1 cellular context compared by ENCODE assay signal in the genomic region with DNA sequence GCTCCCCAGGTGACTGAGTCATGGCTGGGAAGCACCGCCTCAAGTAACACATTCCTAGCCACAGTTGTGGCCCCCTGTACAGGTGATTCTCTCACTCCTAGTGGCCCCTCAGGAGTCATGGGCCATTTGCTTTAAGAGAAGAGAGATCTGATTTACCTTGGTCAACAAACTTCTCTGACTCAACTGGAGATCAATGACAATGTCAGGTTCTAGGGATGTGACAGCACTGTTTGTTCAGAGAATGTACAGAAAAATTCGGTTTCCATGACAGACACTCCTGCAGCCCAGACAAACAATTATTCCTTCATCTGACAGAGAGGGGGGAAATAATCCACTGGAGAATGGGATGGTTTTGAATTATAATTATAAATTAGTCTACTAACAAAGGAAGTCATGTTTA.
TF ChIP-seq lines count a peak whose summit lies in the region.

No MANE protein-coding gene starts in this region.

TF ChIP-seq in HepG2, 621 proteins besides CTCF, POLR2A, EP300 and RAD21 (continues in another document):
- TF ChIP-seq, protein P1, sequence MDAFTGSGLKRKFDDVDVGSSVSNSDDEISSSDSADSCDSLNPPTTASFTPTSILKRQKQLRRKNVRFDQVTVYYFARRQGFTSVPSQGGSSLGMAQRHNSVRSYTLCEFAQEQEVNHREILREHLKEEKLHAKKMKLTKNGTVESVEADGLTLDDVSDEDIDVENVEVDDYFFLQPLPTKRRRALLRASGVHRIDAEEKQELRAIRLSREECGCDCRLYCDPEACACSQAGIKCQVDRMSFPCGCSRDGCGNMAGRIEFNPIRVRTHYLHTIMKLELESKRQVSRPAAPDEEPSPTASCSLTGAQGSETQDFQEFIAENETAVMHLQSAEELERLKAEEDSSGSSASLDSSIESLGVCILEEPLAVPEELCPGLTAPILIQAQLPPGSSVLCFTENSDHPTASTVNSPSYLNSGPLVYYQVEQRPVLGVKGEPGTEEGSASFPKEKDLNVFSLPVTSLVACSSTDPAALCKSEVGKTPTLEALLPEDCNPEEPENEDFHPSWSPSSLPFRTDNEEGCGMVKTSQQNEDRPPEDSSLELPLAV (CRISPR knock-in tag; conservative IDR thresholded peaks at IDR 0.05; ENCODE audit: low read depth) = no peak
- TF ChIP-seq, protein P2, sequence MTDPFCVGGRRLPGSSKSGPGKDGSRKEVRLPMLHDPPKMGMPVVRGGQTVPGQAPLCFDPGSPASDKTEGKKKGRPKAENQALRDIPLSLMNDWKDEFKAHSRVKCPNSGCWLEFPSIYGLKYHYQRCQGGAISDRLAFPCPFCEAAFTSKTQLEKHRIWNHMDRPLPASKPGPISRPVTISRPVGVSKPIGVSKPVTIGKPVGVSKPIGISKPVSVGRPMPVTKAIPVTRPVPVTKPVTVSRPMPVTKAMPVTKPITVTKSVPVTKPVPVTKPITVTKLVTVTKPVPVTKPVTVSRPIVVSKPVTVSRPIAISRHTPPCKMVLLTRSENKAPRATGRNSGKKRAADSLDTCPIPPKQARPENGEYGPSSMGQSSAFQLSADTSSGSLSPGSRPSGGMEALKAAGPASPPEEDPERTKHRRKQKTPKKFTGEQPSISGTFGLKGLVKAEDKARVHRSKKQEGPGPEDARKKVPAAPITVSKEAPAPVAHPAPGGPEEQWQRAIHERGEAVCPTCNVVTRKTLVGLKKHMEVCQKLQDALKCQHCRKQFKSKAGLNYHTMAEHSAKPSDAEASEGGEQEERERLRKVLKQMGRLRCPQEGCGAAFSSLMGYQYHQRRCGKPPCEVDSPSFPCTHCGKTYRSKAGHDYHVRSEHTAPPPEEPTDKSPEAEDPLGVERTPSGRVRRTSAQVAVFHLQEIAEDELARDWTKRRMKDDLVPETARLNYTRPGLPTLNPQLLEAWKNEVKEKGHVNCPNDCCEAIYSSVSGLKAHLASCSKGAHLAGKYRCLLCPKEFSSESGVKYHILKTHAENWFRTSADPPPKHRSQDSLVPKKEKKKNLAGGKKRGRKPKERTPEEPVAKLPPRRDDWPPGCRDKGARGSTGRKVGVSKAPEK (CRISPR knock-in tag; IDR thresholded peaks at IDR 0.05; ENCODE audit: borderline replicate concordance) = no peak
- TF ChIP-seq JUN (CRISPR knock-in tag; IDR thresholded peaks at IDR 0.05) = 0 out of 2 replicates have a peak, but pooled peaks have one; percentile 41
- TF ChIP-seq JARID2 (CRISPR knock-in tag; IDR thresholded peaks at IDR 0.05; ENCODE audit: insufficient replicate concordance) = no peak
- no peak for TF ChIP-seq ZBTB38 (CRISPR knock-in tag; IDR thresholded peaks at IDR 0.05)
- no peak for TF ChIP-seq ZNF839 (CRISPR knock-in tag; IDR thresholded peaks at IDR 0.05; ENCODE audit: borderline replicate concordance)
- no peak for TF ChIP-seq YY1 (IDR thresholded peaks at IDR 0.05; ENCODE audit: insufficient read depth, insufficient replicate concordance, low read depth, low read length)
- TF ChIP-seq, protein P3, sequence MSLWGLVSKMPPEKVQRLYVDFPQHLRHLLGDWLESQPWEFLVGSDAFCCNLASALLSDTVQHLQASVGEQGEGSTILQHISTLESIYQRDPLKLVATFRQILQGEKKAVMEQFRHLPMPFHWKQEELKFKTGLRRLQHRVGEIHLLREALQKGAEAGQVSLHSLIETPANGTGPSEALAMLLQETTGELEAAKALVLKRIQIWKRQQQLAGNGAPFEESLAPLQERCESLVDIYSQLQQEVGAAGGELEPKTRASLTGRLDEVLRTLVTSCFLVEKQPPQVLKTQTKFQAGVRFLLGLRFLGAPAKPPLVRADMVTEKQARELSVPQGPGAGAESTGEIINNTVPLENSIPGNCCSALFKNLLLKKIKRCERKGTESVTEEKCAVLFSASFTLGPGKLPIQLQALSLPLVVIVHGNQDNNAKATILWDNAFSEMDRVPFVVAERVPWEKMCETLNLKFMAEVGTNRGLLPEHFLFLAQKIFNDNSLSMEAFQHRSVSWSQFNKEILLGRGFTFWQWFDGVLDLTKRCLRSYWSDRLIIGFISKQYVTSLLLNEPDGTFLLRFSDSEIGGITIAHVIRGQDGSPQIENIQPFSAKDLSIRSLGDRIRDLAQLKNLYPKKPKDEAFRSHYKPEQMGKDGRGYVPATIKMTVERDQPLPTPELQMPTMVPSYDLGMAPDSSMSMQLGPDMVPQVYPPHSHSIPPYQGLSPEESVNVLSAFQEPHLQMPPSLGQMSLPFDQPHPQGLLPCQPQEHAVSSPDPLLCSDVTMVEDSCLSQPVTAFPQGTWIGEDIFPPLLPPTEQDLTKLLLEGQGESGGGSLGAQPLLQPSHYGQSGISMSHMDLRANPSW (CRISPR knock-in tag; IDR thresholded peaks at IDR 0.05; ENCODE audit: borderline replicate concordance) = no peak
- no peak for TF ChIP-seq HNF4G (IDR thresholded peaks at IDR 0.05; ENCODE audit: borderline replicate concordance, low read depth, low read length)
- TF ChIP-seq HNF4G (CRISPR knock-in tag; IDR thresholded peaks at IDR 0.05; ENCODE audit: borderline replicate concordance, low read depth) = no peak
- TF ChIP-seq ZMAT3 (CRISPR knock-in tag; conservative IDR thresholded peaks at IDR 0.05) = no peak
- TF ChIP-seq WIZ (CRISPR knock-in tag; IDR thresholded peaks at IDR 0.05) = no peak
- no peak for TF ChIP-seq ZNF768 (CRISPR knock-in tag; IDR thresholded peaks at IDR 0.05)
- TF ChIP-seq ZNF12 (CRISPR knock-in tag; IDR thresholded peaks at IDR 0.05) = 0 out of 2 replicates have a peak, but pooled peaks have one; percentile 19
- no peak for TF ChIP-seq ZNF605 (CRISPR knock-in tag; IDR thresholded peaks at IDR 0.05)
- no peak for TF ChIP-seq EHMT2 (IDR thresholded peaks at IDR 0.05; ENCODE audit: borderline replicate concordance, low read depth, low read length)
- no peak for TF ChIP-seq CHD4 (IDR thresholded peaks at IDR 0.05; ENCODE audit: borderline replicate concordance, low read length)
- TF ChIP-seq, protein P4, sequence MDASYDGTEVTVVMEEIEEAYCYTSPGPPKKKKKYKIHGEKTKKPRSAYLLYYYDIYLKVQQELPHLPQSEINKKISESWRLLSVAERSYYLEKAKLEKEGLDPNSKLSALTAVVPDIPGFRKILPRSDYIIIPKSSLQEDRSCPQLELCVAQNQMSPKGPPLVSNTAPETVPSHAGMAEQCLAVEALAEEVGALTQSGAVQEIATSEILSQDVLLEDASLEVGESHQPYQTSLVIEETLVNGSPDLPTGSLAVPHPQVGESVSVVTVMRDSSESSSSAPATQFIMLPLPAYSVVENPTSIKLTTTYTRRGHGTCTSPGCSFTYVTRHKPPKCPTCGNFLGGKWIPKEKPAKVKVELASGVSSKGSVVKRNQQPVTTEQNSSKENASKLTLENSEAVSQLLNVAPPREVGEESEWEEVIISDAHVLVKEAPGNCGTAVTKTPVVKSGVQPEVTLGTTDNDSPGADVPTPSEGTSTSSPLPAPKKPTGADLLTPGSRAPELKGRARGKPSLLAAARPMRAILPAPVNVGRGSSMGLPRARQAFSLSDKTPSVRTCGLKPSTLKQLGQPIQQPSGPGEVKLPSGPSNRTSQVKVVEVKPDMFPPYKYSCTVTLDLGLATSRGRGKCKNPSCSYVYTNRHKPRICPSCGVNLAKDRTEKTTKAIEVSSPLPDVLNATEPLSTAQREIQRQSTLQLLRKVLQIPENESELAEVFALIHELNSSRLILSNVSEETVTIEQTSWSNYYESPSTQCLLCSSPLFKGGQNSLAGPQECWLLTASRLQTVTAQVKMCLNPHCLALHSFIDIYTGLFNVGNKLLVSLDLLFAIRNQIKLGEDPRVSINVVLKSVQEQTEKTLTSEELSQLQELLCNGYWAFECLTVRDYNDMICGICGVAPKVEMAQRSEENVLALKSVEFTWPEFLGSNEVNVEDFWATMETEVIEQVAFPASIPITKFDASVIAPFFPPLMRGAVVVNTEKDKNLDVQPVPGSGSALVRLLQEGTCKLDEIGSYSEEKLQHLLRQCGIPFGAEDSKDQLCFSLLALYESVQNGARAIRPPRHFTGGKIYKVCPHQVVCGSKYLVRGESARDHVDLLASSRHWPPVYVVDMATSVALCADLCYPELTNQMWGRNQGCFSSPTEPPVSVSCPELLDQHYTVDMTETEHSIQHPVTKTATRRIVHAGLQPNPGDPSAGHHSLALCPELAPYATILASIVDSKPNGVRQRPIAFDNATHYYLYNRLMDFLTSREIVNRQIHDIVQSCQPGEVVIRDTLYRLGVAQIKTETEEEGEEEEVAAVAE (CRISPR knock-in tag; IDR thresholded peaks at IDR 0.05; ENCODE audit: borderline replicate concordance) = peak; percentile 53; the same call in 1 of the 2 replicates
- no peak for TF ChIP-seq ZNF562 (CRISPR knock-in tag; IDR thresholded peaks at IDR 0.05; ENCODE audit: borderline replicate concordance)
- no peak for TF ChIP-seq ZNF556 (CRISPR knock-in tag; IDR thresholded peaks at IDR 0.05; ENCODE audit: borderline replicate concordance)
- TF ChIP-seq, protein P5, sequence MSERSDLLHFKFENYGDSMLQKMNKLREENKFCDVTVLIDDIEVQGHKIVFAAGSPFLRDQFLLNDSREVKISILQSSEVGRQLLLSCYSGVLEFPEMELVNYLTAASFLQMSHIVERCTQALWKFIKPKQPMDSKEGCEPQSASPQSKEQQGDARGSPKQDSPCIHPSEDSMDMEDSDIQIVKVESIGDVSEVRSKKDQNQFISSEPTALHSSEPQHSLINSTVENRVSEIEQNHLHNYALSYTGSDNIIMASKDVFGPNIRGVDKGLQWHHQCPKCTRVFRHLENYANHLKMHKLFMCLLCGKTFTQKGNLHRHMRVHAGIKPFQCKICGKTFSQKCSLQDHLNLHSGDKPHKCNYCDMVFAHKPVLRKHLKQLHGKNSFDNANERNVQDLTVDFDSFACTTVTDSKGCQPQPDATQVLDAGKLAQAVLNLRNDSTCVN (CRISPR knock-in tag; IDR thresholded peaks at IDR 0.05; ENCODE audit: borderline replicate concordance) = no peak
- 0 out of 2 replicates have a peak, but pooled peaks have one; percentile 48 for TF ChIP-seq FOXJ3 (CRISPR knock-in tag; IDR thresholded peaks at IDR 0.05; ENCODE audit: borderline replicate concordance)
- TF ChIP-seq, protein P6, sequence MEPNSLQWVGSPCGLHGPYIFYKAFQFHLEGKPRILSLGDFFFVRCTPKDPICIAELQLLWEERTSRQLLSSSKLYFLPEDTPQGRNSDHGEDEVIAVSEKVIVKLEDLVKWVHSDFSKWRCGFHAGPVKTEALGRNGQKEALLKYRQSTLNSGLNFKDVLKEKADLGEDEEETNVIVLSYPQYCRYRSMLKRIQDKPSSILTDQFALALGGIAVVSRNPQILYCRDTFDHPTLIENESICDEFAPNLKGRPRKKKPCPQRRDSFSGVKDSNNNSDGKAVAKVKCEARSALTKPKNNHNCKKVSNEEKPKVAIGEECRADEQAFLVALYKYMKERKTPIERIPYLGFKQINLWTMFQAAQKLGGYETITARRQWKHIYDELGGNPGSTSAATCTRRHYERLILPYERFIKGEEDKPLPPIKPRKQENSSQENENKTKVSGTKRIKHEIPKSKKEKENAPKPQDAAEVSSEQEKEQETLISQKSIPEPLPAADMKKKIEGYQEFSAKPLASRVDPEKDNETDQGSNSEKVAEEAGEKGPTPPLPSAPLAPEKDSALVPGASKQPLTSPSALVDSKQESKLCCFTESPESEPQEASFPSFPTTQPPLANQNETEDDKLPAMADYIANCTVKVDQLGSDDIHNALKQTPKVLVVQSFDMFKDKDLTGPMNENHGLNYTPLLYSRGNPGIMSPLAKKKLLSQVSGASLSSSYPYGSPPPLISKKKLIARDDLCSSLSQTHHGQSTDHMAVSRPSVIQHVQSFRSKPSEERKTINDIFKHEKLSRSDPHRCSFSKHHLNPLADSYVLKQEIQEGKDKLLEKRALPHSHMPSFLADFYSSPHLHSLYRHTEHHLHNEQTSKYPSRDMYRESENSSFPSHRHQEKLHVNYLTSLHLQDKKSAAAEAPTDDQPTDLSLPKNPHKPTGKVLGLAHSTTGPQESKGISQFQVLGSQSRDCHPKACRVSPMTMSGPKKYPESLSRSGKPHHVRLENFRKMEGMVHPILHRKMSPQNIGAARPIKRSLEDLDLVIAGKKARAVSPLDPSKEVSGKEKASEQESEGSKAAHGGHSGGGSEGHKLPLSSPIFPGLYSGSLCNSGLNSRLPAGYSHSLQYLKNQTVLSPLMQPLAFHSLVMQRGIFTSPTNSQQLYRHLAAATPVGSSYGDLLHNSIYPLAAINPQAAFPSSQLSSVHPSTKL (CRISPR knock-in tag; IDR thresholded peaks at IDR 0.05) = peak; percentile 88
- TF ChIP-seq RARG (CRISPR knock-in tag; IDR thresholded peaks at IDR 0.05; ENCODE audit: low read depth) = no peak
- no peak for TF ChIP-seq HOXA3 (CRISPR knock-in tag; IDR thresholded peaks at IDR 0.05)
- TF ChIP-seq REPIN1 (CRISPR knock-in tag; IDR thresholded peaks at IDR 0.05; ENCODE audit: borderline replicate concordance, low read depth) = no peak
- TF ChIP-seq GTF3A (CRISPR knock-in tag; conservative IDR thresholded peaks at IDR 0.05) = no peak
- TF ChIP-seq, protein P7, sequence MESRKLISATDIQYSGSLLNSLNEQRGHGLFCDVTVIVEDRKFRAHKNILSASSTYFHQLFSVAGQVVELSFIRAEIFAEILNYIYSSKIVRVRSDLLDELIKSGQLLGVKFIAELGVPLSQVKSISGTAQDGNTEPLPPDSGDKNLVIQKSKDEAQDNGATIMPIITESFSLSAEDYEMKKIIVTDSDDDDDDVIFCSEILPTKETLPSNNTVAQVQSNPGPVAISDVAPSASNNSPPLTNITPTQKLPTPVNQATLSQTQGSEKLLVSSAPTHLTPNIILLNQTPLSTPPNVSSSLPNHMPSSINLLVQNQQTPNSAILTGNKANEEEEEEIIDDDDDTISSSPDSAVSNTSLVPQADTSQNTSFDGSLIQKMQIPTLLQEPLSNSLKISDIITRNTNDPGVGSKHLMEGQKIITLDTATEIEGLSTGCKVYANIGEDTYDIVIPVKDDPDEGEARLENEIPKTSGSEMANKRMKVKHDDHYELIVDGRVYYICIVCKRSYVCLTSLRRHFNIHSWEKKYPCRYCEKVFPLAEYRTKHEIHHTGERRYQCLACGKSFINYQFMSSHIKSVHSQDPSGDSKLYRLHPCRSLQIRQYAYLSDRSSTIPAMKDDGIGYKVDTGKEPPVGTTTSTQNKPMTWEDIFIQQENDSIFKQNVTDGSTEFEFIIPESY (CRISPR knock-in tag; IDR thresholded peaks at IDR 0.05) = peak; percentile 22; the same call in 1 of the 2 replicates
- TF ChIP-seq, protein P8, sequence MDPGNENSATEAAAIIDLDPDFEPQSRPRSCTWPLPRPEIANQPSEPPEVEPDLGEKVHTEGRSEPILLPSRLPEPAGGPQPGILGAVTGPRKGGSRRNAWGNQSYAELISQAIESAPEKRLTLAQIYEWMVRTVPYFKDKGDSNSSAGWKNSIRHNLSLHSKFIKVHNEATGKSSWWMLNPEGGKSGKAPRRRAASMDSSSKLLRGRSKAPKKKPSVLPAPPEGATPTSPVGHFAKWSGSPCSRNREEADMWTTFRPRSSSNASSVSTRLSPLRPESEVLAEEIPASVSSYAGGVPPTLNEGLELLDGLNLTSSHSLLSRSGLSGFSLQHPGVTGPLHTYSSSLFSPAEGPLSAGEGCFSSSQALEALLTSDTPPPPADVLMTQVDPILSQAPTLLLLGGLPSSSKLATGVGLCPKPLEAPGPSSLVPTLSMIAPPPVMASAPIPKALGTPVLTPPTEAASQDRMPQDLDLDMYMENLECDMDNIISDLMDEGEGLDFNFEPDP (CRISPR knock-in tag; conservative IDR thresholded peaks at IDR 0.05) = no peak
- no peak for TF ChIP-seq KDM6A (CRISPR knock-in tag; IDR thresholded peaks at IDR 0.05; ENCODE audit: low read depth)
- TF ChIP-seq SNAPC2 (CRISPR knock-in tag; IDR thresholded peaks at IDR 0.05) = no peak
- no peak for TF ChIP-seq SOX6 (IDR thresholded peaks at IDR 0.05)
- peak; percentile 57; the same call in 1 of the 2 replicates for TF ChIP-seq SOX6 (CRISPR knock-in tag; IDR thresholded peaks at IDR 0.05)
- no peak for TF ChIP-seq ZSCAN31 (CRISPR knock-in tag; IDR thresholded peaks at IDR 0.05; ENCODE audit: low read depth)
